Comparison of ENCODE assay signal across 8 cellular contexts in the genomic region with DNA sequence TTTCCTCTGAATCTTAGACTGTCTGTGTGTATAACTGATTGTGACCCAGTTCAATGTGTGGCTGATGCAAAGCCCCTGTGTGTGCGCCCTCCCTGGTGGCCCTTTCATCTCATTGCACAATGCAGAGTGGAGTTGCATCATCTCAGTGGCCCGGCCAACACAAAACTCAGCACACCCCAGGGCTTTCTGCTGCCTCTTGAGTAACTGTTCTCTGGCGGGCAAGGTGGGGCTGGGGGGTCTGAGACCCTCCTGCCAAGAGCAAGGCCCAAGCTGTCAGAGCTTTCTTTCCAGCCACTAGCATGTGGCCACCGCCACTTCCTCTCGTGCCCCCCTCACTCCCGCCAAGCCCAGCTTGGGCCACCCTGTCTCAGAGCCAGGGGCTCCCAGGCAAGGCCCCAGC.
DNase-seq lines count a peak whose midpoint lies in the region; ATAC-seq and TF ChIP-seq lines count a peak whose summit lies in the region.

No MANE protein-coding gene starts in this region.

- H4K8ac ChIP-seq in mesenchymal stem cell (ENCODE audit: low read length), result no peak overlapping the region

- no peaks in the 10 kb centered on the region for H3K9me3 ChIP-seq in mesenchymal stem cell (ENCODE audit: control insufficient read depth, low read length)

- DNase-seq in BJ (ENCODE audit: low read depth) (no peak), M059J (ENCODE audit: low read depth) (peak; percentile 25), choroid plexus epithelial cell (ENCODE audit: low read depth) (peak; percentile 80), mesenchymal stem cell (peak; percentile 47), GM10248 (ENCODE audit: extremely low spot score) (no peak), CD1c-positive myeloid dendritic cell (ENCODE audit: extremely low spot score) (no peak)

- ATAC-seq in GM21390 (IDR thresholded peaks at IDR 0.05; ENCODE audit: unreplicated experiment) (no peak), HG03342 (IDR thresholded peaks at IDR 0.05; ENCODE audit: unreplicated experiment) (no peak)

- H3K9ac ChIP-seq in mesenchymal stem cell (ENCODE audit: low read length), result no peak overlapping the region

- H2BK15ac ChIP-seq in mesenchymal stem cell (ENCODE audit: low read depth, poor library complexity, severe bottlenecking), result peak overlapping the region; percentile 13

- H2AK5ac ChIP-seq in mesenchymal stem cell (ENCODE audit: low read length, severe bottlenecking), result no peak overlapping the region

- no peak overlapping the region for H3K4me3 ChIP-seq in BJ (ENCODE audit: low read depth, low read length)
- no peak overlapping the region for H3K4me3 ChIP-seq in choroid plexus epithelial cell (ENCODE audit: low read depth, low read length)
- no peak overlapping the region for H3K4me3 ChIP-seq in mesenchymal stem cell (ENCODE audit: insufficient read depth in 1 of 2, low read depth in 1 of 2, low read length in 2 of 2)

- H3K4me1 ChIP-seq in mesenchymal stem cell (ENCODE audit: control insufficient read depth, insufficient read depth, low read depth, low read length), result no peaks in the 10 kb centered on the region

- CTCF ChIA-PET in BJ (lab: Yijun Ruan, JAX), result interaction anchor here (0.7 to 1.3 kb wide), 4 partner anchors 12 to 133 kb away, joined by 3 to 7 read pairs (median 4); a partner anchor contains a TSS
- CTCF ChIA-PET in GM10248 (lab: Yijun Ruan, JAX), result no interaction called here

- TF ChIP-seq CTCF in BJ (IDR thresholded peaks at IDR 0.05; ENCODE audit: insufficient read depth, low read depth, low read length) (peak; percentile 22; the same call in 1 of the 2 replicates), choroid plexus epithelial cell (conservative IDR thresholded peaks at IDR 0.05; ENCODE audit: low read depth, low read length) (peak; percentile 25), GM10248 (IDR thresholded peaks at IDR 0.05; ENCODE audit: control extremely low read depth, extremely low read depth, low read depth, missing control alignments) (no peak)

- no peaks in the 10 kb centered on the region for H3K79me1 ChIP-seq in mesenchymal stem cell (replicated peaks; ENCODE audit: low read length, poor library complexity, severe bottlenecking)

- no peak overlapping the region for H3K14ac ChIP-seq in mesenchymal stem cell (ENCODE audit: low read length in 2 of 2)

- H3K18ac ChIP-seq in mesenchymal stem cell (ENCODE audit: low read depth in 1 of 2, low read length in 2 of 2), result peak overlapping the region in 1 of 2 experiments; percentile 19

- no peak overlapping the region for H2BK5ac ChIP-seq in mesenchymal stem cell (ENCODE audit: low read depth, low read length, poor library complexity, severe bottlenecking)

- peak overlapping the region in 1 of 2 experiments; percentile 46 for H3K4ac ChIP-seq in mesenchymal stem cell (ENCODE audit: low read depth in 1 of 2, low read length in 2 of 2)

- no peak overlapping the region for H2AFZ ChIP-seq in mesenchymal stem cell (ENCODE audit: low read depth, low read length)

- WGBS in mesenchymal stem cell, result 71% methylated on average over 6 of the region's 6 CpGs

- H4K91ac ChIP-seq in mesenchymal stem cell (ENCODE audit: low read length), result peak overlapping the region; percentile 72

- no peak overlapping the region for H2BK120ac ChIP-seq in mesenchymal stem cell (ENCODE audit: low read depth, low read length)

- H3K23ac ChIP-seq in mesenchymal stem cell (ENCODE audit: low read length in 2 of 2), result no peak overlapping the region

- no peak overlapping the region for H3K27ac ChIP-seq in mesenchymal stem cell (ENCODE audit: low read length, poor library complexity, severe bottlenecking)

- H3K36me3 ChIP-seq in BJ (ENCODE audit: control insufficient read depth, insufficient read depth, low read length) (no peaks in the 10 kb centered on the region), mesenchymal stem cell (ENCODE audit: control insufficient read depth in 1 of 2, insufficient read depth in 2 of 2, low read depth in 1 of 2, low read length in 2 of 2) (no peaks in the 10 kb centered on the region)

- no peak overlapping the region for H3K4me2 ChIP-seq in mesenchymal stem cell (ENCODE audit: low read length, poor library complexity, severe bottlenecking)

- no peaks in the 10 kb centered on the region for H3K27me3 ChIP-seq in BJ (ENCODE audit: control insufficient read depth, insufficient read depth, low read length)
- peaks cover 4 to 13% of the 10 kb centered on the region in 2 experiments for H3K27me3 ChIP-seq in mesenchymal stem cell (ENCODE audit: control insufficient read depth in 1 of 2, insufficient read depth in 1 of 2, low read length in 2 of 2)

- POLR2A ChIA-PET in BJ (lab: Charles Lee) (no interaction called here), GM10248 (lab: Yijun Ruan, JAX) (no interaction called here)

- H2BK12ac ChIP-seq in mesenchymal stem cell (ENCODE audit: low read length in 2 of 2), result no peak overlapping the region

Comparison
In these comparisons a context has a peak if more than half of its experiments do, and no peak if none do; other contexts are left out.
1. DNase-seq: peak in M059J (single experiment), choroid plexus epithelial cell (single experiment) and mesenchymal stem cell (single experiment); none in BJ (single experiment), GM10248 (single experiment) and CD1c-positive myeloid dendritic cell (single experiment).